In the genomic region with DNA sequence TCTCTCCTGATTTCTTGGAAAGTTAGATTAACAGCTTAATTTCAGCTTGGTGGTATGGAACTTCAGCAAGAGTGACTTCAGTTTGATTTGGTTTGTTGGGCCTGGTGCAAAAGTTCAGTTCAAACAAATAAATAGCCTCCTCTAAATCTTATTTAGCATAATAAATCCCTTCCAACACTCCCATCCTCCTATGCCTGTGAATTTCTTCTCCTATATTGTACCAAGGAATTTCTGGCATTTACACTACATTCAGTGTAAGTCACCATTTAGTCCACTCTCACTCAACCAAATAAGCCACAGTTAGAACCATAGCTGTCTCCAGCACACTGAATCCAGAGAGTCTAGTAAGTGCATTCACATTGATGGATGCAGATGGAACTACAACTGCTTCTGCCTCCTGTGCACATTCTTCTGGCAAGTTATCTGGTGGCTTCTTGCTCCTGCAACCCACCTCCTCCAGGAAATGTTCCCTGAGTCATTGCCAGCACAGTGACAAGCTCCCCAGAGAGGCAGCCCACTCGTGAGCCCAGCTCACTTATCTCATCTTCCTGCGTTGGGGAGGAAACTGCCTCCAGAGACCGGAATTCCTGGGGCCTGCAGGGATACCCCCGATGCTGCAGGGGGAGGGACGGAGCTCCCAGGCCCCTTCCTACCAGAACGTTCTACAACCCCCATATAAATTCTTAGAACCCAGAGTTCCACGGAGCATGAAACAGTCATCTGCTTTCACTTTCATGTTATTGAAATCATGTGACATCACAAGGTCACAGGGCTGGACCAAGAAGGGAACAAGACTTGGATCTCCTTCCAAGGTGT, we compare ENCODE assay signal across 1 cellular context.
TF ChIP-seq lines count a peak whose summit lies in the region.

No MANE protein-coding gene starts in this region.

TF ChIP-seq in H1, 55 proteins besides CTCF, POLR2A, EP300 and RAD21 (continued from another document):
- TF ChIP-seq, protein P1, sequence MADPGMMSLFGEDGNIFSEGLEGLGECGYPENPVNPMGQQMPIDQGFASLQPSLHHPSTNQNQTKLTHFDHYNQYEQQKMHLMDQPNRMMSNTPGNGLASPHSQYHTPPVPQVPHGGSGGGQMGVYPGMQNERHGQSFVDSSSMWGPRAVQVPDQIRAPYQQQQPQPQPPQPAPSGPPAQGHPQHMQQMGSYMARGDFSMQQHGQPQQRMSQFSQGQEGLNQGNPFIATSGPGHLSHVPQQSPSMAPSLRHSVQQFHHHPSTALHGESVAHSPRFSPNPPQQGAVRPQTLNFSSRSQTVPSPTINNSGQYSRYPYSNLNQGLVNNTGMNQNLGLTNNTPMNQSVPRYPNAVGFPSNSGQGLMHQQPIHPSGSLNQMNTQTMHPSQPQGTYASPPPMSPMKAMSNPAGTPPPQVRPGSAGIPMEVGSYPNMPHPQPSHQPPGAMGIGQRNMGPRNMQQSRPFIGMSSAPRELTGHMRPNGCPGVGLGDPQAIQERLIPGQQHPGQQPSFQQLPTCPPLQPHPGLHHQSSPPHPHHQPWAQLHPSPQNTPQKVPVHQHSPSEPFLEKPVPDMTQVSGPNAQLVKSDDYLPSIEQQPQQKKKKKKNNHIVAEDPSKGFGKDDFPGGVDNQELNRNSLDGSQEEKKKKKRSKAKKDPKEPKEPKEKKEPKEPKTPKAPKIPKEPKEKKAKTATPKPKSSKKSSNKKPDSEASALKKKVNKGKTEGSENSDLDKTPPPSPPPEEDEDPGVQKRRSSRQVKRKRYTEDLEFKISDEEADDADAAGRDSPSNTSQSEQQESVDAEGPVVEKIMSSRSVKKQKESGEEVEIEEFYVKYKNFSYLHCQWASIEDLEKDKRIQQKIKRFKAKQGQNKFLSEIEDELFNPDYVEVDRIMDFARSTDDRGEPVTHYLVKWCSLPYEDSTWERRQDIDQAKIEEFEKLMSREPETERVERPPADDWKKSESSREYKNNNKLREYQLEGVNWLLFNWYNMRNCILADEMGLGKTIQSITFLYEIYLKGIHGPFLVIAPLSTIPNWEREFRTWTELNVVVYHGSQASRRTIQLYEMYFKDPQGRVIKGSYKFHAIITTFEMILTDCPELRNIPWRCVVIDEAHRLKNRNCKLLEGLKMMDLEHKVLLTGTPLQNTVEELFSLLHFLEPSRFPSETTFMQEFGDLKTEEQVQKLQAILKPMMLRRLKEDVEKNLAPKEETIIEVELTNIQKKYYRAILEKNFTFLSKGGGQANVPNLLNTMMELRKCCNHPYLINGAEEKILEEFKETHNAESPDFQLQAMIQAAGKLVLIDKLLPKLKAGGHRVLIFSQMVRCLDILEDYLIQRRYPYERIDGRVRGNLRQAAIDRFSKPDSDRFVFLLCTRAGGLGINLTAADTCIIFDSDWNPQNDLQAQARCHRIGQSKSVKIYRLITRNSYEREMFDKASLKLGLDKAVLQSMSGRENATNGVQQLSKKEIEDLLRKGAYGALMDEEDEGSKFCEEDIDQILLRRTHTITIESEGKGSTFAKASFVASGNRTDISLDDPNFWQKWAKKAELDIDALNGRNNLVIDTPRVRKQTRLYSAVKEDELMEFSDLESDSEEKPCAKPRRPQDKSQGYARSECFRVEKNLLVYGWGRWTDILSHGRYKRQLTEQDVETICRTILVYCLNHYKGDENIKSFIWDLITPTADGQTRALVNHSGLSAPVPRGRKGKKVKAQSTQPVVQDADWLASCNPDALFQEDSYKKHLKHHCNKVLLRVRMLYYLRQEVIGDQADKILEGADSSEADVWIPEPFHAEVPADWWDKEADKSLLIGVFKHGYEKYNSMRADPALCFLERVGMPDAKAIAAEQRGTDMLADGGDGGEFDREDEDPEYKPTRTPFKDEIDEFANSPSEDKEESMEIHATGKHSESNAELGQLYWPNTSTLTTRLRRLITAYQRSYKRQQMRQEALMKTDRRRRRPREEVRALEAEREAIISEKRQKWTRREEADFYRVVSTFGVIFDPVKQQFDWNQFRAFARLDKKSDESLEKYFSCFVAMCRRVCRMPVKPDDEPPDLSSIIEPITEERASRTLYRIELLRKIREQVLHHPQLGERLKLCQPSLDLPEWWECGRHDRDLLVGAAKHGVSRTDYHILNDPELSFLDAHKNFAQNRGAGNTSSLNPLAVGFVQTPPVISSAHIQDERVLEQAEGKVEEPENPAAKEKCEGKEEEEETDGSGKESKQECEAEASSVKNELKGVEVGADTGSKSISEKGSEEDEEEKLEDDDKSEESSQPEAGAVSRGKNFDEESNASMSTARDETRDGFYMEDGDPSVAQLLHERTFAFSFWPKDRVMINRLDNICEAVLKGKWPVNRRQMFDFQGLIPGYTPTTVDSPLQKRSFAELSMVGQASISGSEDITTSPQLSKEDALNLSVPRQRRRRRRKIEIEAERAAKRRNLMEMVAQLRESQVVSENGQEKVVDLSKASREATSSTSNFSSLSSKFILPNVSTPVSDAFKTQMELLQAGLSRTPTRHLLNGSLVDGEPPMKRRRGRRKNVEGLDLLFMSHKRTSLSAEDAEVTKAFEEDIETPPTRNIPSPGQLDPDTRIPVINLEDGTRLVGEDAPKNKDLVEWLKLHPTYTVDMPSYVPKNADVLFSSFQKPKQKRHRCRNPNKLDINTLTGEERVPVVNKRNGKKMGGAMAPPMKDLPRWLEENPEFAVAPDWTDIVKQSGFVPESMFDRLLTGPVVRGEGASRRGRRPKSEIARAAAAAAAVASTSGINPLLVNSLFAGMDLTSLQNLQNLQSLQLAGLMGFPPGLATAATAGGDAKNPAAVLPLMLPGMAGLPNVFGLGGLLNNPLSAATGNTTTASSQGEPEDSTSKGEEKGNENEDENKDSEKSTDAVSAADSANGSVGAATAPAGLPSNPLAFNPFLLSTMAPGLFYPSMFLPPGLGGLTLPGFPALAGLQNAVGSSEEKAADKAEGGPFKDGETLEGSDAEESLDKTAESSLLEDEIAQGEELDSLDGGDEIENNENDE (IDR thresholded peaks at IDR 0.05; ENCODE audit: insufficient replicate concordance, low read length) = no peak
- TF ChIP-seq NANOG (IDR thresholded peaks at IDR 0.05; ENCODE audit: insufficient read depth, low read depth, low read length, poor library complexity, severe bottlenecking) (no peak), POLR2AphosphoS5 (IDR thresholded peaks at IDR 0.05; ENCODE audit: low read depth, low read length) (no peak), YY1 (IDR thresholded peaks at IDR 0.05; ENCODE audit: low read depth, low read length) (no peak), SIN3A (conservative IDR thresholded peaks at IDR 0.05 in 1 of 2, IDR thresholded peaks at IDR 0.05 in 1 of 2; ENCODE audit: low read depth in 1 of 2, low read length in 2 of 2) (no peak), ZNF274 (IDR thresholded peaks at IDR 0.05; ENCODE audit: borderline replicate concordance, extremely low read depth, low read length) (no peak), SP2 (IDR thresholded peaks at IDR 0.05; ENCODE audit: low read length) (no peak), POU5F1 (IDR thresholded peaks at IDR 0.05; ENCODE audit: low read depth, low read length) (no peak), EGR1 (IDR thresholded peaks at IDR 0.05; ENCODE audit: borderline replicate concordance, low read depth, low read length) (no peak)
